In the genomic region with DNA sequence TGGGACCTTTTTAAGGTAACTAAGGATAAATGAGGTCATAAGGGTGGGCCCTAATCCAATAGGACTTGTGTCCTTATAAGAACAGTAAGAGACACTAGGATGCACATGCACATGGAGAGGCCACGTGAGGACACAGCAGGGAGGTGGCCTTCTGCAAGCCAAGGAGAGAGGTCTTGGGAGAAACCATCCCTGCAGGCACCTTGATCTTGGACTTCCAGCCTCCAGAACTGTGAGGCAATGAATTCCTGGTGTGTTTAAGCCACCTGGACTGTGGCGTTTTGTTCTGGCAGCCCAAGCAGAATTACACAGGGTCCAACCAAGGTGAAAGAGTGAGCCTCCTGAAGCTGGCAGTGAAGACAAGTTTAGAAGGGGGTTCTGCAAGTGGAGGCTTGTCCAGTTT, we compare ENCODE assay signal across 2 cellular contexts.
TF ChIP-seq lines count a peak whose summit lies in the region.

No MANE protein-coding gene starts in this region.

TF ChIP-seq in HepG2, 621 proteins besides CTCF, POLR2A, EP300 and RAD21:
- TF ChIP-seq, protein P1, sequence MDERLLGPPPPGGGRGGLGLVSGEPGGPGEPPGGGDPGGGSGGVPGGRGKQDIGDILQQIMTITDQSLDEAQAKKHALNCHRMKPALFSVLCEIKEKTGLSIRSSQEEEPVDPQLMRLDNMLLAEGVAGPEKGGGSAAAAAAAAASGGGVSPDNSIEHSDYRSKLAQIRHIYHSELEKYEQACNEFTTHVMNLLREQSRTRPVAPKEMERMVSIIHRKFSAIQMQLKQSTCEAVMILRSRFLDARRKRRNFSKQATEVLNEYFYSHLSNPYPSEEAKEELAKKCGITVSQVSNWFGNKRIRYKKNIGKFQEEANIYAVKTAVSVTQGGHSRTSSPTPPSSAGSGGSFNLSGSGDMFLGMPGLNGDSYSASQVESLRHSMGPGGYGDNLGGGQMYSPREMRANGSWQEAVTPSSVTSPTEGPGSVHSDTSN (CRISPR knock-in tag; IDR thresholded peaks at IDR 0.05) = no peak
- TF ChIP-seq ZNF558 (CRISPR knock-in tag; IDR thresholded peaks at IDR 0.05; ENCODE audit: borderline replicate concordance) (0 out of 2 replicates have a peak, but pooled peaks have one; percentile 35), ZNF674 (CRISPR knock-in tag; IDR thresholded peaks at IDR 0.05; ENCODE audit: low read depth) (no peak), ZNF431 (CRISPR knock-in tag; IDR thresholded peaks at IDR 0.05; ENCODE audit: borderline replicate concordance, low read depth) (0 out of 2 replicates have a peak, but pooled peaks have one; percentile 25), POLR2AphosphoS2 (IDR thresholded peaks at IDR 0.05; ENCODE audit: low read depth, low read length) (peak; percentile 56; the same call in 1 of the 2 replicates), YEATS4 (CRISPR knock-in tag; IDR thresholded peaks at IDR 0.05; ENCODE audit: borderline replicate concordance) (no peak), RBM22 (optimal IDR thresholded peaks at IDR 0.05; ENCODE audit: low read length) (peak; percentile 65), POLR2G (IDR thresholded peaks at IDR 0.05; ENCODE audit: low read depth, low read length) (peak; percentile 57), KDM2A (CRISPR knock-in tag; IDR thresholded peaks at IDR 0.05; ENCODE audit: borderline replicate concordance, low read depth) (peak; percentile 48; the same call in 1 of the 2 replicates), NONO (IDR thresholded peaks at IDR 0.05) (no peak), NONO (CRISPR knock-in tag; conservative IDR thresholded peaks at IDR 0.05) (0 out of 2 replicates have a peak, but pooled peaks have one; percentile 25), ZSCAN9 (CRISPR knock-in tag; IDR thresholded peaks at IDR 0.05; ENCODE audit: borderline replicate concordance) (no peak)

TF ChIP-seq in HEK293, 187 proteins besides CTCF, POLR2A, EP300 and RAD21 (continued from another document):
- TF ChIP-seq, protein P2, sequence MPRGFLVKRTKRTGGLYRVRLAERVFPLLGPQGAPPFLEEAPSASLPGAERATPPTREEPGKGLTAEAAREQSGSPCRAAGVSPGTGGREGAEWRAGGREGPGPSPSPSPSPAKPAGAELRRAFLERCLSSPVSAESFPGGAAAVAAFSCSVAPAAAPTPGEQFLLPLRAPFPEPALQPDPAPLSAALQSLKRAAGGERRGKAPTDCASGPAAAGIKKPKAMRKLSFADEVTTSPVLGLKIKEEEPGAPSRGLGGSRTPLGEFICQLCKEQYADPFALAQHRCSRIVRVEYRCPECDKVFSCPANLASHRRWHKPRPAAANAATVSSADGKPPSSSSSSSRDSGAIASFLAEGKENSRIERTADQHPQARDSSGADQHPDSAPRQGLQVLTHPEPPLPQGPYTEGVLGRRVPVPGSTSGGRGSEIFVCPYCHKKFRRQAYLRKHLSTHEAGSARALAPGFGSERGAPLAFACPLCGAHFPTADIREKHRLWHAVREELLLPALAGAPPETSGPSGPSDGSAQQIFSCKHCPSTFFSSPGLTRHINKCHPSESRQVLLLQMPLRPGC (tag by site-specific recombination; IDR thresholded peaks at IDR 0.05) = no peak
- TF ChIP-seq EGR2 (tag by site-specific recombination; IDR thresholded peaks at IDR 0.05; ENCODE audit: low read depth) (no peak), ZNF560 (tag by site-specific recombination; IDR thresholded peaks at IDR 0.05; ENCODE audit: borderline replicate concordance) (no peak), ZNF311 (tag by site-specific recombination; IDR thresholded peaks at IDR 0.05; ENCODE audit: borderline replicate concordance) (no peak), ZNF114 (tag by site-specific recombination; IDR thresholded peaks at IDR 0.05) (no peak), ZNF157 (tag by site-specific recombination; IDR thresholded peaks at IDR 0.05) (no peak), ZNF585B (tag by site-specific recombination; IDR thresholded peaks at IDR 0.05) (no peak)
- TF ChIP-seq, protein P3, sequence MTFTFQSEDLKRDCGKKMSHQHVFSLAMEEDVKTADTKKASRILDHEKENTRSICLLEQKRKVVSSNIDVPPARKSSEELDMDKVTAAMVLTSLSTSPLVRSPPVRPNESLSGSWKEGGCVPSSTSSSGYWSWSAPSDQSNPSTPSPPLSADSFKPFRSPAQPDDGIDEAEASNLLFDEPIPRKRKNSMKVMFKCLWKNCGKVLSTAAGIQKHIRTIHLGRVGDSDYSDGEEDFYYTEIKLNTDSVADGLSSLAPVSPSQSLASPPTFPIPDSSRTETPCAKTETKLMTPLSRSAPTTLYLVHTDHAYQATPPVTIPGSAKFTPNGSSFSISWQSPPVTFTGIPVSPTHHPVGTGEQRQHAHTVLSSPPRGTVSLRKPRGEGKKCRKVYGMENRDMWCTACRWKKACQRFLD (tag by site-specific recombination; IDR thresholded peaks at IDR 0.05) = no peak
